ENCODE assay signal across 11 cellular contexts in the genomic region with DNA sequence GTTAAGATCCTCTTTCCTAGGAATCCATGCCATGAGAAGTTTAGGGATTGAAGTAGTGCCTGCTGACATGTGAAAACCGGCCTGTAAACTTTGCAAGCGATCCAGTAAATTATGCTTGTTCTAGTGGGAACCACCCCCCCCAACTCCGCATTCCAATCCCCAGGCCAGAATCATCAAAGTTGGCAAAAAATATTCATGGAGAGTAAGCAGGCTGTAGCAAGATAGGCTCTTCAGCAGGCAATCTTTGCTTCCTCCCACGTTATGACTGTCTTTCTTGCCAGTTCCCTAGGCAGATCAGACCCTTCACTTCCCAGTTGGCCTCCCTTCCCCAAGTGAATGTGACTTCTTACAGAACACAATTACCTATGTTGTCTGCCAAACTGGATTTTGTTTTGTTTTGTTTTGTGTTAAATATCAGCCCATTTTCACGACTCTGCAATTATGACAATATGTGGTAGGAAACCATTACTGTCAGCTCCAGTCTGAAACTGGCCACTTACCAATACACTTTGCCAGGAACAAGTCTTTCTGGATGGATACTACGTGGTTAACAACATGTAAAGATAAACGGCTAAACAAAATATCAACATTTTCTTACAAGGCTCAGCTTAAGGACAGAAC. TPM values are rescaled to one million over a fixed set of nuclear protein-coding genes. Genes with fewer than 3 reads are reported as not detected.
DNase-seq lines count a peak whose midpoint lies in the region; TF ChIP-seq lines count a peak whose summit lies in the region.
"Had no signal": no experiment of that assay in that cellular context is flagged by ENCODE, and none has a peak within 500 bp of the region (broad histone marks: within the 10 kb centered on the region; RNA-seq: fewer than 3 reads in every experiment).

No MANE protein-coding gene starts in this region.

- no TSS peak for BruUV-seq in OCI-LY7 (replicated peaks; lab: Mats Ljungman, UMichigan)

- H3K9me2 ChIP-seq in OCI-LY7 (ENCODE audit: insufficient read depth, low read length), result no peaks in the 10 kb centered on the region

- POLR2A ChIA-PET in OCI-LY7 (lab: Charles Lee), result interaction anchor here (0.6 kb wide), 1 partner anchor 13 kb away, joined by 7 read pairs; no protein-coding TSS in a partner anchor

- CTCF ChIA-PET in OCI-LY7 (lab: Charles Lee; ENCODE audit: unreplicated experiment), result no interaction called here

- no peaks in the 10 kb centered on the region for H4K20me1 ChIP-seq in OCI-LY7 (ENCODE audit: insufficient read depth, low read length)

- H3K4me3 Mint-ChIP-seq in activated CD4-positive, alpha-beta T cell treated with anti-CD3 and anti-CD28 coated beads, Interleukin-2, amount 10 ng/mL, durations not matched to agents 24 days and 14 days, result peak overlapping the region; percentile 99
- peak overlapping the region; percentile 99 for H3K4me3 Mint-ChIP-seq in activated naive CD8-positive, alpha-beta T cell

- no peaks in the 10 kb centered on the region for H3K27me3 ChIP-seq in mesenchymal stem cell (ENCODE audit: control insufficient read depth in 1 of 2, insufficient read depth in 1 of 2, low read length in 2 of 2)
- H3K27me3 ChIP-seq in tibial artery, result peaks cover 0 to 2% of the 10 kb centered on the region in 2 donors
- no peaks in the 10 kb centered on the region for H3K27me3 ChIP-seq in brain microvascular endothelial cell (replicated peaks)

- intact Hi-C loops in activated CD4-positive, alpha-beta T cell treated with anti-CD3 and anti-CD28 coated beads, Interleukin-2, amount 10 ng/mL, durations not matched to agents 24 days and 14 days (cut with micrococcal nuclease), result loop anchor here (5.0 to 10.0 kb wide), 2 partner anchors 392 to 466 kb away; a partner anchor contains a TSS
- intact Hi-C loops in tibial artery (cut with DNase I; ENCODE audit: low total_unique reads), result no loop called here
- intact Hi-C loops in OCI-LY7 (cut with micrococcal nuclease; ENCODE audit: unreplicated experiment), result no loop called here

- peak overlapping the region; percentile 99 for H3K27ac Mint-ChIP-seq in activated CD4-positive, alpha-beta T cell treated with anti-CD3 and anti-CD28 coated beads, Interleukin-2, amount 10 ng/mL, durations not matched to agents 24 days and 14 days
- H3K27ac Mint-ChIP-seq in activated naive CD8-positive, alpha-beta T cell, result peak overlapping the region; percentile 81

- H3K4me2 ChIP-seq in mesenchymal stem cell (ENCODE audit: low read length, poor library complexity, severe bottlenecking) (no peak overlapping the region), OCI-LY7 (ENCODE audit: low read length) (no peak overlapping the region)

- H3K9me3 ChIP-seq in mesenchymal stem cell (ENCODE audit: control insufficient read depth, low read length) (no peaks in the 10 kb centered on the region), tibial artery (no peaks in the 10 kb centered on the region), OCI-LY7 (ENCODE audit: low read length) (no peaks in the 10 kb centered on the region)
- H3K9me3 ChIP-seq: pancreas had no signal

- no peak overlapping the region for H2BK15ac ChIP-seq in mesenchymal stem cell (ENCODE audit: low read depth, poor library complexity, severe bottlenecking)

- no peaks in the 10 kb centered on the region for H3K27me3 Mint-ChIP-seq in activated CD4-positive, alpha-beta T cell treated with anti-CD3 and anti-CD28 coated beads, Interleukin-2, amount 10 ng/mL, durations not matched to agents 24 days and 14 days
- H3K27me3 Mint-ChIP-seq in activated naive CD8-positive, alpha-beta T cell, result no peaks in the 10 kb centered on the region

- no peak overlapping the region for H2BK120ac ChIP-seq in mesenchymal stem cell (ENCODE audit: low read depth, low read length)

- no peak overlapping the region for H2BK12ac ChIP-seq in mesenchymal stem cell (ENCODE audit: low read length in 2 of 2)

- 71% methylated on average over 6 of the region's 7 CpGs for WGBS in mesenchymal stem cell

- H2AFZ ChIP-seq in mesenchymal stem cell (ENCODE audit: low read depth, low read length) (no peak overlapping the region), OCI-LY7 (ENCODE audit: low read length) (no peak overlapping the region)

- peaks cover 5% of the 10 kb centered on the region for H3K79me1 ChIP-seq in mesenchymal stem cell (replicated peaks; ENCODE audit: low read length, poor library complexity, severe bottlenecking)

- H3K4me1 ChIP-seq in mesenchymal stem cell (ENCODE audit: control insufficient read depth, insufficient read depth, low read depth, low read length), result peaks cover 15% of the 10 kb centered on the region
- H3K4me1 ChIP-seq in tibial artery, result peaks cover 0 to 29% (median 15%) of the 10 kb centered on the region in 4 donors
- H3K4me1 ChIP-seq in OCI-LY7 (ENCODE audit: insufficient read depth, low read length, poor library complexity, severe bottlenecking), result peaks cover 5% of the 10 kb centered on the region
- H3K4me1 ChIP-seq: pancreas had no signal

- H3K14ac ChIP-seq in mesenchymal stem cell (ENCODE audit: low read length in 2 of 2), result no peak overlapping the region

- H3K27ac ChIP-seq in mesenchymal stem cell (ENCODE audit: low read length, poor library complexity, severe bottlenecking) (no peak overlapping the region), tibial artery (no peak overlapping the region), brain microvascular endothelial cell (no peak overlapping the region), OCI-LY7 (ENCODE audit: low read depth, low read length, poor library complexity, severe bottlenecking) (no peak overlapping the region)

- H3K23ac ChIP-seq in mesenchymal stem cell (ENCODE audit: low read length in 2 of 2), result no peak overlapping the region

- no peaks in the 10 kb centered on the region for H3K9me3 Mint-ChIP-seq in activated CD4-positive, alpha-beta T cell treated with anti-CD3 and anti-CD28 coated beads, Interleukin-2, amount 10 ng/mL, durations not matched to agents 24 days and 14 days
- no peaks in the 10 kb centered on the region for H3K9me3 Mint-ChIP-seq in activated naive CD8-positive, alpha-beta T cell (ENCODE audit: low read depth)

- H3K4ac ChIP-seq in mesenchymal stem cell (ENCODE audit: low read depth in 1 of 2, low read length in 2 of 2), result peak overlapping the region in 1 of 2 experiments; percentile 13

- H3K36me3 Mint-ChIP-seq in activated CD4-positive, alpha-beta T cell treated with anti-CD3 and anti-CD28 coated beads, Interleukin-2, amount 10 ng/mL, durations not matched to agents 24 days and 14 days (ENCODE audit: low read depth), result peaks cover 77% of the 10 kb centered on the region
- H3K36me3 Mint-ChIP-seq in activated naive CD8-positive, alpha-beta T cell, result peaks cover 5% of the 10 kb centered on the region

- in situ Hi-C loops in brain microvascular endothelial cell (cut with HindIII; ENCODE audit: low pct_ligation_motif_present, low sequenced_read_pairs), result no loop called here

- no peaks in the 10 kb centered on the region for H3K79me2 ChIP-seq in OCI-LY7 (ENCODE audit: insufficient read depth, low read depth, low read length)

- peak overlapping the region; percentile 87 for H3K9ac ChIP-seq in mesenchymal stem cell (ENCODE audit: low read length)

- no peak overlapping the region for H3K18ac ChIP-seq in mesenchymal stem cell (ENCODE audit: low read depth in 1 of 2, low read length in 2 of 2)

- H2AK5ac ChIP-seq in mesenchymal stem cell (ENCODE audit: low read length, severe bottlenecking), result no peak overlapping the region

- no peak overlapping the region for H2BK5ac ChIP-seq in mesenchymal stem cell (ENCODE audit: low read depth, low read length, poor library complexity, severe bottlenecking)

- H3K4me1 Mint-ChIP-seq in activated CD4-positive, alpha-beta T cell treated with anti-CD3 and anti-CD28 coated beads, Interleukin-2, amount 10 ng/mL, durations not matched to agents 24 days and 14 days, result peaks cover 61% of the 10 kb centered on the region
- peaks cover 84% of the 10 kb centered on the region for H3K4me1 Mint-ChIP-seq in activated naive CD8-positive, alpha-beta T cell (ENCODE audit: low read depth)

- peak overlapping the region in 1 of 2 experiments; percentile 90 for H3K4me3 ChIP-seq in mesenchymal stem cell (ENCODE audit: insufficient read depth in 1 of 2, low read depth in 1 of 2, low read length in 2 of 2)
- peak overlapping the region; percentile 50 to 56 for H3K4me3 ChIP-seq in tibial artery
- H3K4me3 ChIP-seq in brain microvascular endothelial cell (ENCODE audit: low read depth, low read length), result no peak overlapping the region
- H3K4me3 ChIP-seq in OCI-LY7 (ENCODE audit: low read depth, low read length, poor library complexity, severe bottlenecking), result no peak overlapping the region

- H4K91ac ChIP-seq in mesenchymal stem cell (ENCODE audit: low read length), result no peak overlapping the region

- H3K36me3 ChIP-seq in mesenchymal stem cell (ENCODE audit: control insufficient read depth in 1 of 2, insufficient read depth in 2 of 2, low read depth in 1 of 2, low read length in 2 of 2), result no peaks in the 10 kb centered on the region
- H3K36me3 ChIP-seq in tibial artery, result no peaks in the 10 kb centered on the region
- H3K36me3 ChIP-seq in brain microvascular endothelial cell (replicated peaks), result no peaks in the 10 kb centered on the region
- no peaks in the 10 kb centered on the region for H3K36me3 ChIP-seq in OCI-LY7 (ENCODE audit: insufficient read depth, low read length)
- H3K36me3 ChIP-seq: pancreas had no signal

- no peak for DNase-seq in activated CD4-positive, alpha-beta T cell treated with anti-CD3 and anti-CD28 coated beads, Interleukin-2, amount 10 ng/mL, durations not matched to agents 24 days and 14 days
- no peak for DNase-seq in activated CD4-positive, alpha-beta T cell treated with anti-CD3 and anti-CD28 coated beads, Interleukin-2, amount 50 U/mL, for 1 hour
- peak; percentile 32 for DNase-seq in mesenchymal stem cell
- DNase-seq in tibial artery, result no peak
- DNase-seq in brain microvascular endothelial cell, result no peak
- no peak for DNase-seq in pons (ENCODE audit: low spot score)
- DNase-seq in OCI-LY7 (ENCODE audit: low spot score), result no peak
- DNase-seq: activated CD4-positive, alpha-beta T cell treated with anti-CD3 and anti-CD28 coated beads for 1 hour; NCI-H2171 treated with DMSO at 0.1 percent for 48 hours had no signal

- H4K8ac ChIP-seq in mesenchymal stem cell (ENCODE audit: low read length), result no peak overlapping the region

- TF ChIP-seq CTCF in tibial artery (IDR thresholded peaks at IDR 0.05) (no peak), brain microvascular endothelial cell (IDR thresholded peaks at IDR 0.05; ENCODE audit: low read depth, low read length, missing control alignments) (no peak), OCI-LY7 (conservative IDR thresholded peaks at IDR 0.05; ENCODE audit: low read length) (no peak)

RNA-seq across cellular contexts. Expression of a gene that starts 1.1 kb away (rescaled TPM):
- 66.7 and 69.9 TPM in 2 replicates for total RNA-seq in activated CD4-positive, alpha-beta T cell treated with anti-CD3 and anti-CD28 coated beads, Interleukin-2, amount 10 ng/mL, durations not matched to agents 24 days and 14 days
- polyA plus RNA-seq in mesenchymal stem cell (2013, experiment 1 of 2), result 17.5 TPM
- 17.8 TPM for polyA plus RNA-seq in mesenchymal stem cell (2013, experiment 2 of 2)
- not detected in 2 replicates for total RNA-seq in OCI-LY7 (2014; rRNA removed; shearing (Covaris generic))
- not detected in 2 replicates for total RNA-seq in OCI-LY7 (2022)

RNA-seq across cellular contexts. Expression of a gene that starts 45.5 kb away (rescaled TPM):
- 0.17 and 0.33 TPM in 2 replicates for total RNA-seq in activated CD4-positive, alpha-beta T cell treated with anti-CD3 and anti-CD28 coated beads, Interleukin-2, amount 10 ng/mL, durations not matched to agents 24 days and 14 days
- not detected for polyA plus RNA-seq in mesenchymal stem cell (2013, experiment 1 of 2)
- polyA plus RNA-seq in mesenchymal stem cell (2013, experiment 2 of 2), result not detected
- total RNA-seq in OCI-LY7 (2014; rRNA removed; shearing (Covaris generic)), result not detected in 2 replicates
- total RNA-seq in OCI-LY7 (2022), result not detected in 2 replicates

Comparison
In these comparisons a context has a peak if more than half of its experiments do, and no peak if none do; other contexts are left out.
1. H3K4me3 ChIP-seq: peak in tibial artery (2 of 2); none in brain microvascular endothelial cell (single experiment) and OCI-LY7 (single experiment).
2. RNA of a gene that starts 1.1 kb away (total RNA-seq): 66.7 to 69.9 TPM in activated CD4-positive, alpha-beta T cell treated with anti-CD3 and anti-CD28 coated beads, Interleukin-2, amount 10 ng/mL, durations not matched to agents 24 days and 14 days; not detected in OCI-LY7; every median in the first group is over 10 times any median in the second.